Comparison of ENCODE assay signal across 8 cellular contexts in genomic region chr7:5396542-5396941, GRCh38. TPM values are rescaled to one million over a fixed set of nuclear protein-coding genes. Genes with fewer than 3 reads are reported as not detected.
A peak's percentile ranks its signal among the peaks of the same experiment; 100 is the strongest.
DNase-seq lines count a peak whose midpoint lies in the region; ATAC-seq and TF ChIP-seq lines count a peak whose summit lies in the region.

No MANE protein-coding gene starts in this region.

- peaks cover 0 to 11% of the 10 kb centered on the region in 2 donors for H3K4me1 ChIP-seq in lung (ENCODE audit: control insufficient read depth in 2 of 2, insufficient read depth in 2 of 2, low read length in 2 of 2)

- H3K9me3 ChIP-seq in lung (ENCODE audit: control insufficient read depth in 2 of 2, insufficient read depth in 1 of 2, low read length in 1 of 2) = no peaks in the 10 kb centered on the region

- H3K27ac Mint-ChIP-seq in T-helper 1 cell treated with Interleukin-12 subunit alpha and Interleukin-12 subunit beta and Interleukin-4 antibody, amounts not matched to agents 30 μg/mL and 1 μg/mL, for 36 hours = peak overlapping the region; percentile 80
- peak overlapping the region; percentile 91 for H3K27ac Mint-ChIP-seq in stimulated activated memory B cell treated with anti-CD40 and anti-IgM and Interleukin-4, amounts not matched to agents 10 μg/mL and 1 μg/mL and 100 μg/mL, for 72 hours

- peak; percentile 34 for ATAC-seq in GM19025 (IDR thresholded peaks at IDR 0.05; ENCODE audit: low read depth, unreplicated experiment)
- peak; percentile 53 for ATAC-seq in HG03342 (IDR thresholded peaks at IDR 0.05; ENCODE audit: unreplicated experiment)
- ATAC-seq in lung (ENCODE audit: insufficient read depth, low FRiP score) = peak; percentile 30
- ATAC-seq in stimulated activated memory B cell treated with anti-CD40 and anti-IgM and Interleukin-4, amounts not matched to agents 10 μg/mL and 1 μg/mL and 100 μg/mL, for 72 hours = peak; percentile 73

- TF ChIP-seq CTCF in AG10803 (conservative IDR thresholded peaks at IDR 0.05; ENCODE audit: low read length) = peak; percentile 38
- TF ChIP-seq CTCF in astrocyte of the cerebellum (IDR thresholded peaks at IDR 0.05; ENCODE audit: low read depth, low read length, missing control alignments) = peak; percentile 5
- TF ChIP-seq CTCF in lung (IDR thresholded peaks at IDR 0.05; ENCODE audit: control extremely low read depth, extremely low read depth) = peak; percentile 35

- no peaks in the 10 kb centered on the region for H3K27me3 ChIP-seq in lung (ENCODE audit: control insufficient read depth, insufficient read depth)

- peak overlapping the region; percentile 0 to 81 for H3K27ac ChIP-seq in lung (ENCODE audit: low read depth in 1 of 2, low read length in 1 of 2)

- no peaks in the 10 kb centered on the region for H3K9me3 Mint-ChIP-seq in T-helper 1 cell treated with Interleukin-12 subunit alpha and Interleukin-12 subunit beta and Interleukin-4 antibody, amounts not matched to agents 30 μg/mL and 1 μg/mL, for 36 hours
- H3K9me3 Mint-ChIP-seq in stimulated activated memory B cell treated with anti-CD40 and anti-IgM and Interleukin-4, amounts not matched to agents 10 μg/mL and 1 μg/mL and 100 μg/mL, for 72 hours = peaks cover 2% of the 10 kb centered on the region

- whole genome bisulfite sequencing in lung, 2 donors = 19 to 28% methylated on average over 6 of the region's 6 CpGs

- H3K36me3 ChIP-seq in lung (ENCODE audit: control insufficient read depth in 2 of 2, insufficient read depth in 2 of 2, low read length in 2 of 2) = peaks cover 0 to 20% of the 10 kb centered on the region in 2 donors

- H3K4me3 ChIP-seq in AG10803 (ENCODE audit: low read length) = peak overlapping the region; percentile 74
- no peak overlapping the region for H3K4me3 ChIP-seq in astrocyte of the cerebellum (ENCODE audit: low read depth, low read length)
- peak overlapping the region; percentile 28 for H3K4me3 ChIP-seq in lung

- in situ Hi-C loops in astrocyte of the cerebellum (cut with HindIII; ENCODE audit: low sequenced_read_pairs) = no loop called here

- DNase-seq in AG10803 (ENCODE audit: low read depth) (peak; percentile 61), astrocyte of the cerebellum (ENCODE audit: low read depth) (no peak), lung (ENCODE audit: low spot score) (peak; percentile 62), NCI-H1417 (lab: John Stamatoyannopoulos, UW) (no peak)

- H3K36me3 Mint-ChIP-seq in T-helper 1 cell treated with Interleukin-12 subunit alpha and Interleukin-12 subunit beta and Interleukin-4 antibody, amounts not matched to agents 30 μg/mL and 1 μg/mL, for 36 hours (ENCODE audit: low read depth) = peaks cover 10% of the 10 kb centered on the region
- H3K36me3 Mint-ChIP-seq in stimulated activated memory B cell treated with anti-CD40 and anti-IgM and Interleukin-4, amounts not matched to agents 10 μg/mL and 1 μg/mL and 100 μg/mL, for 72 hours = peaks cover 19% of the 10 kb centered on the region

- peaks cover 21% of the 10 kb centered on the region for H3K4me1 Mint-ChIP-seq in T-helper 1 cell treated with Interleukin-12 subunit alpha and Interleukin-12 subunit beta and Interleukin-4 antibody, amounts not matched to agents 30 μg/mL and 1 μg/mL, for 36 hours (ENCODE audit: low read depth)
- peaks cover 46% of the 10 kb centered on the region for H3K4me1 Mint-ChIP-seq in stimulated activated memory B cell treated with anti-CD40 and anti-IgM and Interleukin-4, amounts not matched to agents 10 μg/mL and 1 μg/mL and 100 μg/mL, for 72 hours

- peak overlapping the region; percentile 83 for H3K4me3 Mint-ChIP-seq in T-helper 1 cell treated with Interleukin-12 subunit alpha and Interleukin-12 subunit beta and Interleukin-4 antibody, amounts not matched to agents 30 μg/mL and 1 μg/mL, for 36 hours
- peak overlapping the region; percentile 84 for H3K4me3 Mint-ChIP-seq in stimulated activated memory B cell treated with anti-CD40 and anti-IgM and Interleukin-4, amounts not matched to agents 10 μg/mL and 1 μg/mL and 100 μg/mL, for 72 hours

- no peaks in the 10 kb centered on the region for H3K27me3 Mint-ChIP-seq in T-helper 1 cell treated with Interleukin-12 subunit alpha and Interleukin-12 subunit beta and Interleukin-4 antibody, amounts not matched to agents 30 μg/mL and 1 μg/mL, for 36 hours (ENCODE audit: low read depth)
- H3K27me3 Mint-ChIP-seq in stimulated activated memory B cell treated with anti-CD40 and anti-IgM and Interleukin-4, amounts not matched to agents 10 μg/mL and 1 μg/mL and 100 μg/mL, for 72 hours = no peaks in the 10 kb centered on the region

RNA-seq across cellular contexts. Expression of gene TNRC18, which starts 27.1 kb away (rescaled TPM):
- total RNA-seq in lung = 100 to 1,000 TPM; 115 to 117 TPM
- 10 to 100 TPM; 33.4 to 53.4 TPM for polyA plus RNA-seq in lung

Comparison
In these comparisons a context has a peak if more than half of its experiments do, and no peak if none do; other contexts are left out.
1. DNase-seq: peak in AG10803 (single experiment) and lung (single experiment); none in astrocyte of the cerebellum (single experiment) and NCI-H1417 (0 of 3).
2. Peak in every context shown above with its lines, with median percentiles within 50 percentile points of each other: CTCF ChIP-seq and ATAC-seq.